ENCODE assay signal across 9 cellular contexts in genomic region chr4:81030617-81031388, GRCh38. TPM values are rescaled to one million over a fixed set of nuclear protein-coding genes. Genes with fewer than 3 reads are reported as not detected.
DNase-seq lines count a peak whose midpoint lies in the region; ATAC-seq and TF ChIP-seq lines count a peak whose summit lies in the region.
"Had no signal": no experiment of that assay in that cellular context is flagged by ENCODE, and none has a peak within 500 bp of the region (broad histone marks: within the 10 kb centered on the region; RNA-seq: fewer than 3 reads in every experiment).

BMP3 (plus strand) TSS chr4:81030708; CDS start chr4:81031285, 577 bp downstream.

- ATAC-seq in WTC11, result peak; percentile 61
- peak; percentile 20 for ATAC-seq in Right ventricle myocardium superior (ENCODE audit: poor library complexity)
- no peak for ATAC-seq in GM21619 (IDR thresholded peaks at IDR 0.05; ENCODE audit: unreplicated experiment)
- no peak for ATAC-seq in GM21390 (IDR thresholded peaks at IDR 0.05; ENCODE audit: unreplicated experiment)

- no peaks in the 10 kb centered on the region for H3K9me3 Mint-ChIP-seq in WTC11

- H3K4me1 ChIP-seq in prostate gland (replicated peaks), result no peaks in the 10 kb centered on the region

- CTCF ChIA-PET in HEK293T (lab: Yijun Ruan, JAX), result interaction anchor here (0.8 to 1.4 kb wide), 5 partner anchors 8 to 668 kb away, joined by 3 to 4 read pairs (median 3); no protein-coding TSS in a partner anchor
- CTCF ChIA-PET in WTC11 (lab: Charles Lee), result interaction anchor here (0.8 to 5.9 kb wide), 13 partner anchors 9 to 828 kb away, joined by 3 to 33 read pairs (median 4); no protein-coding TSS in a partner anchor

- no peak within 1 kb of the TSS for H3K27ac Mint-ChIP-seq in WTC11

- peak within 1 kb of the TSS; percentile 97 for H3K4me3 Mint-ChIP-seq in WTC11

- TF ChIP-seq POLR2A in prostate gland (IDR thresholded peaks at IDR 0.05), result no peak

- H3K4me3 ChIP-seq in AG09309 (ENCODE audit: control insufficient read depth, low read depth, low read length) (peak within 1 kb of the TSS; percentile 45), prostate gland (peak within 1 kb of the TSS; percentile 15 to 35)

- DNase-seq in AG09309 (ENCODE audit: low read depth), result no peak
- DNase-seq in HEK293T (ENCODE audit: extremely low spot score), result peak; percentile 44
- peak; percentile 56 for DNase-seq in WTC11 (ENCODE audit: low spot score)
- DNase-seq in Right ventricle myocardium superior, result peak; percentile 40
- DNase-seq in prostate gland (ENCODE audit: low spot score), result peak; percentile 10
- DNase-seq in GF-D8 (lab: John Stamatoyannopoulos, UW), result no peak

- POLR2A ChIA-PET in HEK293T (lab: Yijun Ruan, JAX), result interaction anchor here (1.1 to 1.3 kb wide), 2 partner anchors 9 kb away, joined by 3 to 4 read pairs; no protein-coding TSS in a partner anchor
- POLR2A ChIA-PET in WTC11 (lab: Charles Lee), result interaction anchor here (1.2 kb wide), 2 partner anchors 668 to 828 kb away, joined by 3 read pairs; no protein-coding TSS in a partner anchor

- intact Hi-C loops in Right ventricle myocardium superior (cut with DNase I) (no loop called here), prostate gland (cut with DNase I) (no loop called here)

- H3K27ac ChIP-seq in prostate gland, result no peak within 1 kb of the TSS
- H3K27ac ChIP-seq: epithelial cell of prostate had no signal

- peaks cover 67% of the 10 kb centered on the region for H3K27me3 Mint-ChIP-seq in WTC11 (ENCODE audit: low read depth)

- no peaks in the 10 kb centered on the region for H3K36me3 ChIP-seq in prostate gland

- H3K27me3 ChIP-seq in prostate gland (replicated peaks; ENCODE audit: insufficient read depth), result peaks cover 2% of the 10 kb centered on the region

- TF ChIP-seq CTCF in AG09309 (IDR thresholded peaks at IDR 0.05; ENCODE audit: control insufficient read depth, insufficient read depth, low read depth, low read length, missing control alignments), result no peak
- no peak for TF ChIP-seq CTCF in WTC11 (IDR thresholded peaks at IDR 0.05)
- no peak for TF ChIP-seq CTCF in prostate gland (IDR thresholded peaks at IDR 0.05)

- H3K4me1 Mint-ChIP-seq in WTC11, result peaks cover 35% of the 10 kb centered on the region

- no peaks in the 10 kb centered on the region for H3K9me3 ChIP-seq in prostate gland

- H3K36me3 Mint-ChIP-seq in WTC11, result no peaks in the 10 kb centered on the region

- WGBS in prostate gland, result 1% methylated on average over 71 of the region's 76 CpGs

TF ChIP-seq in HEK293T, 16 proteins besides CTCF, POLR2A, EP300 and RAD21:
- TF ChIP-seq CTBP1 (IDR thresholded peaks at IDR 0.05; ENCODE audit: borderline replicate concordance), result no peak
- TF ChIP-seq TARDBP (IDR thresholded peaks at IDR 0.05), result 0 out of 2 replicates have a peak, but pooled peaks have one; percentile 16
- TF ChIP-seq SUZ12 (IDR thresholded peaks at IDR 0.05), result no peak
TF ChIP-seq in HEK293T: peak in this region for 1.

TF ChIP-seq in WTC11, 78 proteins besides CTCF, POLR2A, EP300 and RAD21:
- 0 out of 2 replicates have a peak, but pooled peaks have one; percentile 28 for TF ChIP-seq CREM (CRISPR knock-in tag; IDR thresholded peaks at IDR 0.05)
- TF ChIP-seq ATF1 (CRISPR knock-in tag; IDR thresholded peaks at IDR 0.05), result peak; percentile 78; the same call in 1 of the 2 replicates
- 0 out of 2 replicates have a peak, but pooled peaks have one; percentile 14 for TF ChIP-seq E2F5 (CRISPR knock-in tag; IDR thresholded peaks at IDR 0.05)
- 0 out of 2 replicates have a peak, but pooled peaks have one; percentile 16 for TF ChIP-seq USF1 (CRISPR knock-in tag; IDR thresholded peaks at IDR 0.05)
- TF ChIP-seq ZNF423 (CRISPR knock-in tag; IDR thresholded peaks at IDR 0.05), result no peak
- no peak for TF ChIP-seq ZNF396 (CRISPR knock-in tag; IDR thresholded peaks at IDR 0.05; ENCODE audit: borderline replicate concordance)
- TF ChIP-seq USF2 (CRISPR knock-in tag; IDR thresholded peaks at IDR 0.05), result 0 out of 2 replicates have a peak, but pooled peaks have one; percentile 2
TF ChIP-seq in WTC11: peak in this region for 5.

RNA-seq across cellular contexts. Expression of gene BMP3, which starts in this region (rescaled TPM):
- 0.53 to 0.55 TPM (median 0.55 TPM) in 3 replicates for total RNA-seq in WTC11 (2021)
- not detected for total RNA-seq in Right ventricle myocardium superior
- under 1 TPM; 0.46 to 0.80 TPM for total RNA-seq in prostate gland

Comparison
In these comparisons a context has a peak if more than half of its experiments do, and no peak if none do; other contexts are left out.
1. Peak in DNase-seq and ATAC-seq in WTC11; RNA of the gene not detected or under 1 TPM.
2. Peak in DNase-seq and ATAC-seq in Right ventricle myocardium superior; RNA of the gene not detected or under 1 TPM.
3. Peak in DNase-seq and H3K4me3 ChIP-seq in prostate gland; RNA of the gene not detected or under 1 TPM.